ENCODE assay signal across 14 cellular contexts in genomic region chr10:6619663-6620062, GRCh38. TPM values are rescaled to one million over a fixed set of nuclear protein-coding genes. Genes with fewer than 3 reads are reported as not detected.
DNase-seq lines count a peak whose midpoint lies in the region; ATAC-seq, FAIRE-seq and TF ChIP-seq lines count a peak whose summit lies in the region.
"Had no signal": no experiment of that assay in that cellular context is flagged by ENCODE, and none has a peak within 500 bp of the region (broad histone marks: within the 10 kb centered on the region; RNA-seq: fewer than 3 reads in every experiment).

No MANE protein-coding gene starts in this region.

- ATAC-seq in K562 = no peak
- ATAC-seq: HCT116 had no signal

- peak; percentile 33 for DNase-seq in Daoy (ENCODE audit: low read depth)
- DNase-seq in K562 (ENCODE audit: extremely low read depth in 1 of 4, low spot score in 3 of 4) = peak in 1 of 4 experiments; percentile 5
- peak; percentile 13 for DNase-seq in fibroblast of villous mesenchyme (ENCODE audit: low read depth)
- DNase-seq in uterus = peak; percentile 16 to 21
- no peak for DNase-seq in activated naive CD4-positive, alpha-beta T cell (lab: John Stamatoyannopoulos, UW)
- DNase-seq in activated gamma-delta T cell treated with Interleukin-2 at 50 U/mL for 16 hours = no peak
- DNase-seq in ureter (ENCODE audit: low spot score) = no peak
- DNase-seq: 8988T; CD4-positive, CD25-positive, alpha-beta regulatory T cell; DMS53; GM23248 had no signal

- no peak overlapping the region for H2AFZ ChIP-seq in K562 (ENCODE audit: low read depth, low read length)
- H2AFZ ChIP-seq: GM23248 had no signal

- H3K4me3 ChIP-seq in K562 (no peak overlapping the region), fibroblast of villous mesenchyme (ENCODE audit: low read depth, low read length) (no peak overlapping the region), uterus (no peak overlapping the region)
- H3K4me3 ChIP-seq: BLaER1 treated with 17β-estradiol and CSF1 and Interleukin-3, amounts not matched to agents 10 nM and 100 nM; GM23248 had no signal

- intact Hi-C loops in K562 (cut with micrococcal nuclease) (no loop called here), uterus (cut with DNase I; ENCODE audit: low total_unique reads) (no loop called here)

- TF ChIP-seq EP300 in K562 (IDR thresholded peaks at IDR 0.05; ENCODE audit: low read length) = no peak

- TF ChIP-seq CTCF in K562 (IDR thresholded peaks at IDR 0.05 in 2 of 3, conservative IDR thresholded peaks at IDR 0.05 in 1 of 3; ENCODE audit: insufficient read depth in 2 of 3, low read depth in 1 of 3, low read length in 3 of 3) (no peak), fibroblast of villous mesenchyme (IDR thresholded peaks at IDR 0.05; ENCODE audit: insufficient read depth, low read depth, low read length) (no peak), uterus (IDR thresholded peaks at IDR 0.05) (no peak)

- TF ChIP-seq POLR2A in K562 (conservative IDR thresholded peaks at IDR 0.05) (no peak), uterus (IDR thresholded peaks at IDR 0.05) (no peak)

- in situ Hi-C loops in K562 (cut with MboI) = no loop called here

- no peak for TF ChIP-seq RAD21 in K562 (CRISPR knock-in tag; conservative IDR thresholded peaks at IDR 0.05 in 1 of 2, IDR thresholded peaks at IDR 0.05 in 1 of 2)

- WGBS in K562 (ENCODE audit: insufficient coverage, low coverage, missing lambda C conversion rate) = 3% methylated on average over 12 of the region's 12 CpGs

- H3K9me3 ChIP-seq in K562 (replicated peaks; ENCODE audit: control insufficient read depth, insufficient read depth, low read depth, low read length) (no peaks in the 10 kb centered on the region; the same call in 1 of the 2 replicates), uterus (no peaks in the 10 kb centered on the region)

- no peaks in the 10 kb centered on the region for H3K79me2 ChIP-seq in K562 (ENCODE audit: control insufficient read depth, insufficient read depth, low read length)

- CTCF ChIA-PET in K562 (lab: Yijun Ruan, JAX; ENCODE audit: low intra/inter-chr PET ratio) = no interaction called here

- H3K27me3 ChIP-seq in K562 (ENCODE audit: control insufficient read depth in 2 of 2, insufficient read depth in 2 of 2, low read length in 2 of 2) = peaks cover 25 to 33% of the 10 kb centered on the region in 2 experiments
- no peaks in the 10 kb centered on the region for H3K27me3 ChIP-seq in uterus
- H3K27me3 ChIP-seq: BLaER1 treated with 17β-estradiol and CSF1 and Interleukin-3, amounts not matched to agents 10 nM and 100 nM had no signal

- no peak overlapping the region for H3K27ac ChIP-seq in K562 (ENCODE audit: extremely low read depth, low read depth, low read length)
- no peak overlapping the region for H3K27ac ChIP-seq in uterus
- H3K27ac ChIP-seq: BLaER1 treated with 17β-estradiol and CSF1 and Interleukin-3, amounts not matched to agents 10 nM and 100 nM; GM23248 had no signal

- H3K4me1 ChIP-seq in K562 (replicated peaks in 1 of 2; ENCODE audit: control insufficient read depth in 2 of 2, insufficient read depth in 2 of 2, low read length in 2 of 2) = no peaks in the 10 kb centered on the region
- no peaks in the 10 kb centered on the region for H3K4me1 ChIP-seq in uterus

- BruUV-seq in K562 (replicated peaks; lab: Mats Ljungman, UMichigan) = no TSS peak

- H3K36me3 ChIP-seq in K562 (ENCODE audit: control insufficient read depth, insufficient read depth, low read length) = no peaks in the 10 kb centered on the region
- H3K36me3 ChIP-seq in uterus = no peaks in the 10 kb centered on the region
- H3K36me3 ChIP-seq: BLaER1 treated with 17β-estradiol and CSF1 and Interleukin-3, amounts not matched to agents 10 nM and 100 nM had no signal

- no peaks in the 10 kb centered on the region for H4K20me1 ChIP-seq in K562 (replicated peaks; ENCODE audit: control insufficient read depth, insufficient read depth, low read length)
- H4K20me1 ChIP-seq: BLaER1 treated with 17β-estradiol and CSF1 and Interleukin-3, amounts not matched to agents 10 nM and 100 nM had no signal

- no peak for FAIRE-seq in K562 (lab: Jason Lieb, UNC)
- FAIRE-seq: H54 had no signal

- H3K4me2 ChIP-seq in K562 (ENCODE audit: insufficient read depth, low read length) = no peak overlapping the region
- H3K4me2 ChIP-seq: BLaER1 treated with 17β-estradiol and CSF1 and Interleukin-3, amounts not matched to agents 10 nM and 100 nM had no signal

- no peak overlapping the region for H3K9ac ChIP-seq in K562 (ENCODE audit: insufficient read depth in 1 of 2, low read depth in 2 of 2, low read length in 2 of 2)
- H3K9ac ChIP-seq: BLaER1 treated with 17β-estradiol and CSF1 and Interleukin-3, amounts not matched to agents 10 nM and 100 nM; GM23248 had no signal

- POLR2A ChIA-PET in K562 (lab: Yijun Ruan, JAX) = no interaction called here

- H3K9me1 ChIP-seq in K562 (ENCODE audit: control insufficient read depth, insufficient read depth, low read length) = no peaks in the 10 kb centered on the region

TF ChIP-seq in K562, 482 proteins besides CTCF, POLR2A, EP300 and RAD21:
- TF ChIP-seq RFX1 (IDR thresholded peaks at IDR 0.05) (peak; percentile 59), PHB (CRISPR knock-in tag; IDR thresholded peaks at IDR 0.05) (no peak), ZNF444 (CRISPR knock-in tag; IDR thresholded peaks at IDR 0.05) (no peak), NONO (IDR thresholded peaks at IDR 0.05; ENCODE audit: low read depth in 2 of 2, low read length in 1 of 2) (no peak), NR3C1 (CRISPR knock-in tag; IDR thresholded peaks at IDR 0.05) (no peak)

RNA-seq across cellular contexts. Expression of gene PRKCQ, which starts 39.6 kb away (rescaled TPM):
- 7.1 and 8.1 TPM in 2 replicates for total RNA-seq in Daoy (2014; rRNA removed; shearing (Covaris generic))
- total RNA-seq in K562 (2011; cell fraction: chromatin; rRNA removed; ENCODE audit: low replicate concordance) = 22.7 and 27.9 TPM in 2 replicates
- total RNA-seq in K562 (2011; cell fraction: nucleolus; rRNA removed) = 13.4 and 13.5 TPM in 2 replicates
- 12.6 and 14.3 TPM in 2 replicates for total RNA-seq in K562 (2011; cell fraction: nucleoplasm; rRNA removed)
- total RNA-seq in K562 (2014; rRNA removed) = 14.5 and 15.1 TPM in 2 replicates
- 17.1 and 19.2 TPM in 2 replicates for total RNA-seq in K562 (2014; rRNA removed; fragmentation: Illumina TruSeq; extraction: Trizol)
- 15.0 and 15.2 TPM in 2 replicates for total RNA-seq in K562 (2015; rRNA removed; fragmentation: Illumina TruSeq; extraction: Trizol)
- 13.6 and 14.6 TPM in 2 replicates for total RNA-seq in K562 (2021)
- 21.4 and 23.3 TPM in 2 replicates for polyA plus RNA-seq in K562 (2011; rRNA removed)
- 9.7 and 15.2 TPM in 2 replicates for polyA plus RNA-seq in K562 (2011; cell fraction: cytosol; rRNA removed)
- 10.9 and 13.8 TPM in 2 replicates for polyA plus RNA-seq in K562 (2011; cell fraction: nucleus; rRNA removed)
- 9.8 and 12.5 TPM in 2 replicates for polyA plus RNA-seq in K562 (2012)
- 17.8 and 18.4 TPM in 2 replicates for polyA plus RNA-seq in K562 (2014; fragmentation: Illumina TruSeq; extraction: Trizol)
- polyA plus RNA-seq in K562 (2014; fragmentation: Nextera tagmentation; extraction: Ambion mirVana) = 1 to 10 TPM; 4.4 to 6.7 TPM
- polyA plus RNA-seq in K562 (2014; rRNA removed) = 11.4 and 11.9 TPM in 2 replicates
- polyA minus RNA-seq in K562 (2011; rRNA and poly(A)+ RNA removed) = 43.8 and 44.1 TPM in 2 replicates
- 13.0 and 13.3 TPM in 2 replicates for polyA minus RNA-seq in K562 (2011; cell fraction: cytosol; rRNA and poly(A)+ RNA removed)
- polyA minus RNA-seq in K562 (2011; cell fraction: nucleus; rRNA and poly(A)+ RNA removed) = 9.7 and 15.8 TPM in 2 replicates
- total RNA-seq in fibroblast of villous mesenchyme = under 0.01 TPM in 2 replicates
- 1 to 10 TPM in 2 of 4 donors, not detected in 2; 1.4 to 2.8 TPM for total RNA-seq in uterus
- total RNA-seq in ureter = 4.3 TPM
- total RNA-seq: GM23248 had no signal
- polyA plus RNA-seq: GM23248 had no signal

Comparison
In these comparisons a context has a peak if more than half of its experiments do, and no peak if none do; other contexts are left out.
1. DNase-seq: peak in Daoy (single experiment), fibroblast of villous mesenchyme (single experiment) and uterus (2 of 2); none in activated naive CD4-positive, alpha-beta T cell (0 of 4), activated gamma-delta T cell treated with Interleukin-2 at 50 U/mL for 16 hours (single experiment) and ureter (single experiment).